In the genomic region with DNA sequence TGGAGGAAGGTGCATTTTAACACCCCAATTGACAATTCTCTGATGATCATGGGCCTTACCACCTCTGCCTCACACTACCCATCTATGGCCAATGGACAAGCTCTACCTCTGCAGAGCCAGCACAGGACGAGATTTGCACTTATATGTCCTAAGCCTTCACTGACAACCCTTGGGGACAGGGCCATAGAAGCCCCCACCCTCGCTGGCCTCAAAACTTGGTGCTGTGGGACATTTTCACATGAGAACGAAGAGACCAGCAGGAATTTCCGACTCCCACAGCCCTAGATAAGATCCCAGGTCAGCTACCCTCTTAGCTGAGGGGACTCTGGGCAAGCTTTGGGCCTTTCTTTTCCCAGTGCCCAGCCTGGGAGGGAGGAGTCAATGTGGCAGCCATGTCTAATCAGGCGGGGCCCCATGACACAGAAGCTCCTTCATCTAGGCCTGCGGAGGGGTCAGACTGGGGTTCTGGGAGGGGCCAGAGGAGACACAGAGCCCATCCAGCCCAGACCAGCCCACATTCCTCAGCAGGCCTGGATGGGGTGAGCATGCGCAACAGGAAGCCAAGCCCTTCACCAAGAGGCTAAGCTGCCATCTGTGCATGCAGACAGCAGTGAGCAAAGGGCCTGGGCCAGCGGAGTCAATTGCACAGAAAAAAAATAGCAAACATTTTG, we compare ENCODE assay signal across 11 cellular contexts. TPM values are rescaled to one million over a fixed set of nuclear protein-coding genes. Genes with fewer than 3 reads are reported as not detected.
DNase-seq lines count a peak whose midpoint lies in the region; ATAC-seq and TF ChIP-seq lines count a peak whose summit lies in the region.
"Had no signal": no experiment of that assay in that cellular context is flagged by ENCODE, and none has a peak within 500 bp of the region (broad histone marks: within the 10 kb centered on the region; RNA-seq: fewer than 3 reads in every experiment).

No MANE protein-coding gene starts in this region.

- H2AFZ ChIP-seq in HCT116 (ENCODE audit: low read depth, low read length, poor library complexity, severe bottlenecking), result no peak overlapping the region

- POLR2A ChIA-PET in HCT116 (lab: Charles Lee), result interaction anchor here (0.7 kb wide), 1 partner anchor 122 kb away, joined by 6 read pairs; no protein-coding TSS in a partner anchor

- H3K4me3 ChIP-seq in HCT116 (replicated peaks in 1 of 2; ENCODE audit: low read depth in 1 of 2, low read length in 2 of 2) (no peak overlapping the region), retinal pigment epithelial cell (ENCODE audit: low read length) (no peak overlapping the region)
- H3K4me3 ChIP-seq: pancreas had no signal

- H3K36me3 Mint-ChIP-seq in brain, result no peaks in the 10 kb centered on the region

- H3K27me3 ChIP-seq in HCT116 (ENCODE audit: insufficient read depth, low read length), result no peaks in the 10 kb centered on the region

- TF ChIP-seq CTCF in HCT116 (IDR thresholded peaks at IDR 0.05 in 2 of 3, conservative IDR thresholded peaks at IDR 0.05 in 1 of 3; ENCODE audit: borderline replicate concordance in 1 of 3, insufficient read depth in 1 of 3, low read depth in 2 of 3, low read length in 2 of 3) (no peak), brain (conservative IDR thresholded peaks at IDR 0.05) (no peak), retinal pigment epithelial cell (conservative IDR thresholded peaks at IDR 0.05; ENCODE audit: low read depth, low read length) (no peak)

- 0 out of 2 replicates have a peak overlapping the region, but pooled peaks have one; percentile 24 for H3K27ac ChIP-seq in HCT116 (ENCODE audit: low read depth, low read length)
- H3K27ac ChIP-seq: pancreas had no signal

- peaks cover 95% of the 10 kb centered on the region for H3K4me1 Mint-ChIP-seq in brain
- H3K4me1 Mint-ChIP-seq: activated B cell treated with CpG ODN at 0.5 μM for 24 hours had no signal

- H3K4me3 Mint-ChIP-seq in brain, result no peak overlapping the region
- H3K4me3 Mint-ChIP-seq: activated B cell treated with CpG ODN at 0.5 μM for 24 hours had no signal

- H3K4me1 ChIP-seq in HCT116 (ENCODE audit: control insufficient read depth in 1 of 2, insufficient read depth in 2 of 2, low read length in 2 of 2), result peaks cover 4 to 54% of the 10 kb centered on the region in 2 experiments; a peak in 3 of 4 replicates
- H3K4me1 ChIP-seq: pancreas had no signal

- peak overlapping the region; percentile 17 for H3K4me2 ChIP-seq in HCT116 (ENCODE audit: low read length)

- H3K9ac ChIP-seq in HCT116 (ENCODE audit: low read length), result no peak overlapping the region

- H3K9me3 Mint-ChIP-seq in brain, result no peaks in the 10 kb centered on the region
- H3K9me3 Mint-ChIP-seq: activated B cell treated with CpG ODN at 0.5 μM for 24 hours had no signal

- no peaks in the 10 kb centered on the region for H3K9me2 ChIP-seq in HCT116 (ENCODE audit: insufficient read depth)

- peak overlapping the region in 3 of 5 experiments; percentile 56 to 97 (median 96) for H3K27ac Mint-ChIP-seq in brain
- H3K27ac Mint-ChIP-seq: activated B cell treated with CpG ODN at 0.5 μM for 24 hours had no signal

- no peak for TF ChIP-seq RAD21 in HCT116 (IDR thresholded peaks at IDR 0.05; ENCODE audit: low read depth)

- ATAC-seq in HCT116, result peak; percentile 55

- H4K20me1 ChIP-seq in HCT116 (ENCODE audit: insufficient read depth), result no peaks in the 10 kb centered on the region

- H3K9me3 ChIP-seq in HCT116 (ENCODE audit: control insufficient read depth in 1 of 2, insufficient read depth in 1 of 2, low read depth in 1 of 2, low read length in 2 of 2), result no peaks in the 10 kb centered on the region
- H3K9me3 ChIP-seq: pancreas had no signal

- H3K79me2 ChIP-seq in HCT116 (ENCODE audit: insufficient read depth, low read length), result no peaks in the 10 kb centered on the region

- no peaks in the 10 kb centered on the region for H3K36me3 ChIP-seq in HCT116 (ENCODE audit: control insufficient read depth in 1 of 2, insufficient read depth in 2 of 2, low read length in 2 of 2)
- H3K36me3 ChIP-seq: pancreas had no signal

- no peak for TF ChIP-seq POLR2A in HCT116 (IDR thresholded peaks at IDR 0.05; ENCODE audit: borderline replicate concordance, extremely low read depth, insufficient read depth, insufficient read length)

- RAD21 ChIA-PET in HCT116 (lab: Charles Lee; ENCODE audit: low non-redundant PET in 1 of 2, low total read pairs in 2 of 2, uncharacterized antibody in 2 of 2, unreplicated experiment in 2 of 2), result no interaction called here

- no peak for DNase-seq in HCT116 (ENCODE audit: low read depth, low spot score)
- peak; percentile 62 for DNase-seq in iPS-NIHi11 (ENCODE audit: low spot score)
- peak; percentile 30 for DNase-seq in retinal pigment epithelial cell (ENCODE audit: low read depth)
- no peak for DNase-seq in activated CD4-positive, alpha-beta T cell treated with anti-CD3 and anti-CD28 coated beads for 4 hours
- no peak for DNase-seq in GM19238 (ENCODE audit: insufficient read length, low spot score)
- no peak for DNase-seq in NCI-H748 treated with DMSO at 0.1 percent for 48 hours (lab: John Stamatoyannopoulos, UW)
- DNase-seq in cerebellar cortex (ENCODE audit: low spot score), result no peak
- DNase-seq: activated B cell treated with CpG ODN at 0.5 μM for 24 hours; NK-92 treated with Interleukin-12 subunit alpha and Interleukin-12 subunit beta, amount 100 ng/mL, for 24 hours had no signal

- H3K27me3 Mint-ChIP-seq in brain, result peaks cover 3% of the 10 kb centered on the region
- H3K27me3 Mint-ChIP-seq: activated B cell treated with CpG ODN at 0.5 μM for 24 hours had no signal

- intact Hi-C loops in HCT116 (cut with micrococcal nuclease), result no loop called here

- CTCF ChIA-PET in HCT116 (lab: Charles Lee), result interaction anchor here (1.5 kb wide), 1 partner anchor 20 kb away, joined by 3 read pairs; no protein-coding TSS in a partner anchor

- no TSS peak for BruUV-seq in HCT116 (replicated peaks; lab: Mats Ljungman, UMichigan)

TF ChIP-seq in HCT116, 20 proteins besides CTCF, POLR2A, EP300 and RAD21:
- TF ChIP-seq SP1 (IDR thresholded peaks at IDR 0.05; ENCODE audit: low read depth) (no peak), SRF (IDR thresholded peaks at IDR 0.05; ENCODE audit: low read depth) (no peak), ZNF274 (IDR thresholded peaks at IDR 0.05; ENCODE audit: low read depth, low read length) (no peak), JUND (IDR thresholded peaks at IDR 0.05) (no peak), EZH2phosphoT487 (IDR thresholded peaks at IDR 0.05; ENCODE audit: borderline replicate concordance) (no peak), CBX3 (IDR thresholded peaks at IDR 0.05; ENCODE audit: low read depth) (no peak), CEBPB (IDR thresholded peaks at IDR 0.05; ENCODE audit: low read depth) (no peak), YY1 (IDR thresholded peaks at IDR 0.05; ENCODE audit: extremely low read depth, insufficient replicate concordance, low read depth, low read length) (no peak), TCF7L2 (IDR thresholded peaks at IDR 0.05; ENCODE audit: borderline replicate concordance, extremely low read depth, insufficient read depth, insufficient read length) (no peak), FOSL1 (IDR thresholded peaks at IDR 0.05; ENCODE audit: low read depth) (no peak), SIN3A (IDR thresholded peaks at IDR 0.05; ENCODE audit: low read depth) (no peak), EZH2 (IDR thresholded peaks at IDR 0.05) (no peak), POLR2AphosphoS5 (IDR thresholded peaks at IDR 0.05; ENCODE audit: low read depth, low read length) (no peak), ELF1 (IDR thresholded peaks at IDR 0.05; ENCODE audit: borderline replicate concordance, low read depth) (no peak)
- TF ChIP-seq, protein P1, sequence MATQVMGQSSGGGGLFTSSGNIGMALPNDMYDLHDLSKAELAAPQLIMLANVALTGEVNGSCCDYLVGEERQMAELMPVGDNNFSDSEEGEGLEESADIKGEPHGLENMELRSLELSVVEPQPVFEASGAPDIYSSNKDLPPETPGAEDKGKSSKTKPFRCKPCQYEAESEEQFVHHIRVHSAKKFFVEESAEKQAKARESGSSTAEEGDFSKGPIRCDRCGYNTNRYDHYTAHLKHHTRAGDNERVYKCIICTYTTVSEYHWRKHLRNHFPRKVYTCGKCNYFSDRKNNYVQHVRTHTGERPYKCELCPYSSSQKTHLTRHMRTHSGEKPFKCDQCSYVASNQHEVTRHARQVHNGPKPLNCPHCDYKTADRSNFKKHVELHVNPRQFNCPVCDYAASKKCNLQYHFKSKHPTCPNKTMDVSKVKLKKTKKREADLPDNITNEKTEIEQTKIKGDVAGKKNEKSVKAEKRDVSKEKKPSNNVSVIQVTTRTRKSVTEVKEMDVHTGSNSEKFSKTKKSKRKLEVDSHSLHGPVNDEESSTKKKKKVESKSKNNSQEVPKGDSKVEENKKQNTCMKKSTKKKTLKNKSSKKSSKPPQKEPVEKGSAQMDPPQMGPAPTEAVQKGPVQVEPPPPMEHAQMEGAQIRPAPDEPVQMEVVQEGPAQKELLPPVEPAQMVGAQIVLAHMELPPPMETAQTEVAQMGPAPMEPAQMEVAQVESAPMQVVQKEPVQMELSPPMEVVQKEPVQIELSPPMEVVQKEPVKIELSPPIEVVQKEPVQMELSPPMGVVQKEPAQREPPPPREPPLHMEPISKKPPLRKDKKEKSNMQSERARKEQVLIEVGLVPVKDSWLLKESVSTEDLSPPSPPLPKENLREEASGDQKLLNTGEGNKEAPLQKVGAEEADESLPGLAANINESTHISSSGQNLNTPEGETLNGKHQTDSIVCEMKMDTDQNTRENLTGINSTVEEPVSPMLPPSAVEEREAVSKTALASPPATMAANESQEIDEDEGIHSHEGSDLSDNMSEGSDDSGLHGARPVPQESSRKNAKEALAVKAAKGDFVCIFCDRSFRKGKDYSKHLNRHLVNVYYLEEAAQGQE (IDR thresholded peaks at IDR 0.05; ENCODE audit: low read depth), result no peak
- TF ChIP-seq, protein P2, sequence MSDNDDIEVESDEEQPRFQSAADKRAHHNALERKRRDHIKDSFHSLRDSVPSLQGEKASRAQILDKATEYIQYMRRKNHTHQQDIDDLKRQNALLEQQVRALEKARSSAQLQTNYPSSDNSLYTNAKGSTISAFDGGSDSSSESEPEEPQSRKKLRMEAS (IDR thresholded peaks at IDR 0.05), result no peak

RNA-seq across cellular contexts. Expression of a gene that starts 12.1 kb away (rescaled TPM):
- total RNA-seq in HCT116 (2021; ENCODE audit: unreplicated experiment), result 15.7 TPM
- 14.2 and 16.0 TPM in 2 replicates for polyA plus RNA-seq in HCT116 (2012)
- 105 TPM for polyA plus RNA-seq in brain (ENCODE audit: insufficient read depth, low read depth, low replicate concordance)

Comparison
In these comparisons a context has a peak if more than half of its experiments do, and no peak if none do; other contexts are left out.
1. DNase-seq: peak in iPS-NIHi11 (single experiment) and retinal pigment epithelial cell (single experiment); none in HCT116 (single experiment), activated CD4-positive, alpha-beta T cell treated with anti-CD3 and anti-CD28 coated beads for 4 hours (0 of 2), GM19238 (single experiment), NCI-H748 treated with DMSO at 0.1 percent for 48 hours (single experiment) and cerebellar cortex (single experiment).